Comparison of ENCODE assay signal across 1 cellular context in the genomic region with DNA sequence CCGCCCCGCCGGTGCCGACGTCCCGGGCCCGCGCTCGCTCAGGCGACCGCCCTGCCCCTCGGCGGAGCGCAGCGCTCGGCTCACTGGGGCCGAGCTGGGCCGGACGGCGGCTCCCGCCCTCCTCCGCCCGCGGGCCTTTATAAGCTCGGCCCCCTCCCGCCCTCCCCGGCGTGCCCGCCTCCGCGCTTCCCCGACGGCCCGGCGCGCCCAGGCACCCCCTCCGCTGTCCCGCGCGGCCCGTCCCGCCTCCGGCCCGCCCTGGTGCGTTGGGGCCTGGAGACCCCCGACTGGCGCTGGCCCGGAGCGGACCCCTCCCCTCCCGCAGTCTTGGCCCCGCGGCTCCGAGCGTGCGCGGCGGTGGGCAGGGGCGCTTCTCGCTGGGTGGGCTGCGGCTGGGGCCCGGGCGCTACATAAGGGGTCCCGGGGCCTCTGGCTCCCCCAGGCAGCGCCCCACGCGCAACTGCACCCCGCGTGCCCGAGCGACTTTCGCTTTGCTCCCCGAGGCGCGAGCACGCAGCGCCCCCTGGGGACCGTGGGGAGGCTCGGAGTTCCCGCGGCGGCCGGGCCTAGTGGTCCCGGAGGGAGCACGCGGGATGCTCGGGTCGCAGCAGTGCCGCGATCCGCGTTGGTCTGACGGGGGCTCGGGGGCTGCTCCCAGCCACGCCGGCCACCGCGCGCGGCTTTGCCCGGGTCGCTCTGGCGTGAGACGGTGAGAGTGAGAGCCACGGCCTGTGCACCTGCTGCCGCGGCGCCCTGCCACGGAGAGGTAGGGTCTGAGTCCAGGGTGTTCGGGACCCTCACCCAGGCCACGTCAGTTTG.
TF ChIP-seq lines count a peak whose summit lies in the region.

A gene with protein sequence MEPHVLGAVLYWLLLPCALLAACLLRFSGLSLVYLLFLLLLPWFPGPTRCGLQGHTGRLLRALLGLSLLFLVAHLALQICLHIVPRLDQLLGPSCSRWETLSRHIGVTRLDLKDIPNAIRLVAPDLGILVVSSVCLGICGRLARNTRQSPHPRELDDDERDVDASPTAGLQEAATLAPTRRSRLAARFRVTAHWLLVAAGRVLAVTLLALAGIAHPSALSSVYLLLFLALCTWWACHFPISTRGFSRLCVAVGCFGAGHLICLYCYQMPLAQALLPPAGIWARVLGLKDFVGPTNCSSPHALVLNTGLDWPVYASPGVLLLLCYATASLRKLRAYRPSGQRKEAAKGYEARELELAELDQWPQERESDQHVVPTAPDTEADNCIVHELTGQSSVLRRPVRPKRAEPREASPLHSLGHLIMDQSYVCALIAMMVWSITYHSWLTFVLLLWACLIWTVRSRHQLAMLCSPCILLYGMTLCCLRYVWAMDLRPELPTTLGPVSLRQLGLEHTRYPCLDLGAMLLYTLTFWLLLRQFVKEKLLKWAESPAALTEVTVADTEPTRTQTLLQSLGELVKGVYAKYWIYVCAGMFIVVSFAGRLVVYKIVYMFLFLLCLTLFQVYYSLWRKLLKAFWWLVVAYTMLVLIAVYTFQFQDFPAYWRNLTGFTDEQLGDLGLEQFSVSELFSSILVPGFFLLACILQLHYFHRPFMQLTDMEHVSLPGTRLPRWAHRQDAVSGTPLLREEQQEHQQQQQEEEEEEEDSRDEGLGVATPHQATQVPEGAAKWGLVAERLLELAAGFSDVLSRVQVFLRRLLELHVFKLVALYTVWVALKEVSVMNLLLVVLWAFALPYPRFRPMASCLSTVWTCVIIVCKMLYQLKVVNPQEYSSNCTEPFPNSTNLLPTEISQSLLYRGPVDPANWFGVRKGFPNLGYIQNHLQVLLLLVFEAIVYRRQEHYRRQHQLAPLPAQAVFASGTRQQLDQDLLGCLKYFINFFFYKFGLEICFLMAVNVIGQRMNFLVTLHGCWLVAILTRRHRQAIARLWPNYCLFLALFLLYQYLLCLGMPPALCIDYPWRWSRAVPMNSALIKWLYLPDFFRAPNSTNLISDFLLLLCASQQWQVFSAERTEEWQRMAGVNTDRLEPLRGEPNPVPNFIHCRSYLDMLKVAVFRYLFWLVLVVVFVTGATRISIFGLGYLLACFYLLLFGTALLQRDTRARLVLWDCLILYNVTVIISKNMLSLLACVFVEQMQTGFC (N-terminal part only) (minus strand): TSS at position 115 of the 819 bp plus-strand sequence. CDS start 256 bp downstream, outside the sequence.

TF ChIP-seq in K562, 482 proteins besides CTCF, POLR2A, EP300 and RAD21 (continued from another document and continues in another):
- TF ChIP-seq, protein P1, sequence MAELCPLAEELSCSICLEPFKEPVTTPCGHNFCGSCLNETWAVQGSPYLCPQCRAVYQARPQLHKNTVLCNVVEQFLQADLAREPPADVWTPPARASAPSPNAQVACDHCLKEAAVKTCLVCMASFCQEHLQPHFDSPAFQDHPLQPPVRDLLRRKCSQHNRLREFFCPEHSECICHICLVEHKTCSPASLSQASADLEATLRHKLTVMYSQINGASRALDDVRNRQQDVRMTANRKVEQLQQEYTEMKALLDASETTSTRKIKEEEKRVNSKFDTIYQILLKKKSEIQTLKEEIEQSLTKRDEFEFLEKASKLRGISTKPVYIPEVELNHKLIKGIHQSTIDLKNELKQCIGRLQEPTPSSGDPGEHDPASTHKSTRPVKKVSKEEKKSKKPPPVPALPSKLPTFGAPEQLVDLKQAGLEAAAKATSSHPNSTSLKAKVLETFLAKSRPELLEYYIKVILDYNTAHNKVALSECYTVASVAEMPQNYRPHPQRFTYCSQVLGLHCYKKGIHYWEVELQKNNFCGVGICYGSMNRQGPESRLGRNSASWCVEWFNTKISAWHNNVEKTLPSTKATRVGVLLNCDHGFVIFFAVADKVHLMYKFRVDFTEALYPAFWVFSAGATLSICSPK (IDR thresholded peaks at IDR 0.05; ENCODE audit: borderline replicate concordance) = no peak
- TF ChIP-seq, protein P2, sequence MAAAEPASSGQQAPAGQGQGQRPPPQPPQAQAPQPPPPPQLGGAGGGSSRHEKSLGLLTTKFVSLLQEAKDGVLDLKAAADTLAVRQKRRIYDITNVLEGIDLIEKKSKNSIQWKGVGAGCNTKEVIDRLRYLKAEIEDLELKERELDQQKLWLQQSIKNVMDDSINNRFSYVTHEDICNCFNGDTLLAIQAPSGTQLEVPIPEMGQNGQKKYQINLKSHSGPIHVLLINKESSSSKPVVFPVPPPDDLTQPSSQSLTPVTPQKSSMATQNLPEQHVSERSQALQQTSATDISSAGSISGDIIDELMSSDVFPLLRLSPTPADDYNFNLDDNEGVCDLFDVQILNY (CRISPR knock-in tag; IDR thresholded peaks at IDR 0.05) = peak; percentile 72; the same call in 1 of the 2 replicates
- no peak for TF ChIP-seq MYBL2 (IDR thresholded peaks at IDR 0.05; ENCODE audit: low read depth)
- TF ChIP-seq MYBL2 (CRISPR knock-in tag; IDR thresholded peaks at IDR 0.05; ENCODE audit: borderline replicate concordance) = no peak
- peak; percentile 99 for TF ChIP-seq GATAD2A (IDR thresholded peaks at IDR 0.05)
- no peak for TF ChIP-seq IFI16 (CRISPR knock-in tag; IDR thresholded peaks at IDR 0.05)
- no peak for TF ChIP-seq ILK (tag; IDR thresholded peaks at IDR 0.05; ENCODE audit: borderline replicate concordance, low read depth)
- TF ChIP-seq YY1 (IDR thresholded peaks at IDR 0.05; ENCODE audit: borderline replicate concordance in 1 of 3, control insufficient read depth in 1 of 3, extremely low read depth in 1 of 3, insufficient read depth in 3 of 3, insufficient read length in 1 of 3, insufficient replicate concordance in 2 of 3, low read depth in 1 of 3, low read length in 2 of 3) = peak in 2 of 3 experiments; percentile 46 to 48
- no peak for TF ChIP-seq NFE2 (IDR thresholded peaks at IDR 0.05; ENCODE audit: low read depth)
- TF ChIP-seq TSC22D4 (tag; IDR thresholded peaks at IDR 0.05) = no peak
- TF ChIP-seq, protein P3, sequence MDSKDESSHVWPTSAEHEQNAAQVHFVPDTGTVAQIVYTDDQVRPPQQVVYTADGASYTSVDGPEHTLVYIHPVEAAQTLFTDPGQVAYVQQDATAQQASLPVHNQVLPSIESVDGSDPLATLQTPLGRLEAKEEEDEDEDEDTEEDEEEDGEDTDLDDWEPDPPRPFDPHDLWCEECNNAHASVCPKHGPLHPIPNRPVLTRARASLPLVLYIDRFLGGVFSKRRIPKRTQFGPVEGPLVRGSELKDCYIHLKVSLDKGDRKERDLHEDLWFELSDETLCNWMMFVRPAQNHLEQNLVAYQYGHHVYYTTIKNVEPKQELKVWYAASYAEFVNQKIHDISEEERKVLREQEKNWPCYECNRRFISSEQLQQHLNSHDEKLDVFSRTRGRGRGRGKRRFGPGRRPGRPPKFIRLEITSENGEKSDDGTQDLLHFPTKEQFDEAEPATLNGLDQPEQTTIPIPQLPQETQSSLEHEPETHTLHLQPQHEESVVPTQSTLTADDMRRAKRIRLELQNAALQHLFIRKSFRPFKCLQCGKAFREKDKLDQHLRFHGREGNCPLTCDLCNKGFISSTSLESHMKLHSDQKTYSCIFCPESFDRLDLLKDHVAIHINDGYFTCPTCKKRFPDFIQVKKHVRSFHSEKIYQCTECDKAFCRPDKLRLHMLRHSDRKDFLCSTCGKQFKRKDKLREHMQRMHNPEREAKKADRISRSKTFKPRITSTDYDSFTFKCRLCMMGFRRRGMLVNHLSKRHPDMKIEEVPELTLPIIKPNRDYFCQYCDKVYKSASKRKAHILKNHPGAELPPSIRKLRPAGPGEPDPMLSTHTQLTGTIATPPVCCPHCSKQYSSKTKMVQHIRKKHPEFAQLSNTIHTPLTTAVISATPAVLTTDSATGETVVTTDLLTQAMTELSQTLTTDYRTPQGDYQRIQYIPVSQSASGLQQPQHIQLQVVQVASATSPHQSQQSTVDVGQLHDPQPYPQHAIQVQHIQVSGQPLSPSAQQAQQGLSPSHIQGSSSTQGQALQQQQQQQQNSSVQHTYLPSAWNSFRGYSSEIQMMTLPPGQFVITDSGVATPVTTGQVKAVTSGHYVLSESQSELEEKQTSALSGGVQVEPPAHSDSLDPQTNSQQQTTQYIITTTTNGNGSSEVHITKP (IDR thresholded peaks at IDR 0.05; ENCODE audit: partially characterized antibody) = peak; percentile 45
- TF ChIP-seq KLF6 (CRISPR knock-in tag; IDR thresholded peaks at IDR 0.05; ENCODE audit: borderline replicate concordance) = no peak
- no peak for TF ChIP-seq SMARCB1 (IDR thresholded peaks at IDR 0.05; ENCODE audit: insufficient read length, low read depth)
- TF ChIP-seq ZFP36 (IDR thresholded peaks at IDR 0.05; ENCODE audit: low read depth, low read length, partially characterized antibody) = no peak
- TF ChIP-seq ZFP30 (CRISPR knock-in tag; IDR thresholded peaks at IDR 0.05; ENCODE audit: borderline replicate concordance) = no peak
- no peak for TF ChIP-seq SREBF2 (CRISPR knock-in tag; IDR thresholded peaks at IDR 0.05)
- TF ChIP-seq TAF1 (IDR thresholded peaks at IDR 0.05; ENCODE audit: control insufficient read depth, extremely low read depth, insufficient read depth, low read length, severe bottlenecking) = peak; percentile 62
- no peak for TF ChIP-seq KHSRP (IDR thresholded peaks at IDR 0.05)
- TF ChIP-seq, protein P4, sequence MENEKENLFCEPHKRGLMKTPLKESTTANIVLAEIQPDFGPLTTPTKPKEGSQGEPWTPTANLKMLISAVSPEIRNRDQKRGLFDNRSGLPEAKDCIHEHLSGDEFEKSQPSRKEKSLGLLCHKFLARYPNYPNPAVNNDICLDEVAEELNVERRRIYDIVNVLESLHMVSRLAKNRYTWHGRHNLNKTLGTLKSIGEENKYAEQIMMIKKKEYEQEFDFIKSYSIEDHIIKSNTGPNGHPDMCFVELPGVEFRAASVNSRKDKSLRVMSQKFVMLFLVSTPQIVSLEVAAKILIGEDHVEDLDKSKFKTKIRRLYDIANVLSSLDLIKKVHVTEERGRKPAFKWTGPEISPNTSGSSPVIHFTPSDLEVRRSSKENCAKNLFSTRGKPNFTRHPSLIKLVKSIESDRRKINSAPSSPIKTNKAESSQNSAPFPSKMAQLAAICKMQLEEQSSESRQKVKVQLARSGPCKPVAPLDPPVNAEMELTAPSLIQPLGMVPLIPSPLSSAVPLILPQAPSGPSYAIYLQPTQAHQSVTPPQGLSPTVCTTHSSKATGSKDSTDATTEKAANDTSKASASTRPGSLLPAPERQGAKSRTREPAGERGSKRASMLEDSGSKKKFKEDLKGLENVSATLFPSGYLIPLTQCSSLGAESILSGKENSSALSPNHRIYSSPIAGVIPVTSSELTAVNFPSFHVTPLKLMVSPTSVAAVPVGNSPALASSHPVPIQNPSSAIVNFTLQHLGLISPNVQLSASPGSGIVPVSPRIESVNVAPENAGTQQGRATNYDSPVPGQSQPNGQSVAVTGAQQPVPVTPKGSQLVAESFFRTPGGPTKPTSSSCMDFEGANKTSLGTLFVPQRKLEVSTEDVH (IDR thresholded peaks at IDR 0.05; ENCODE audit: low read depth, partially characterized antibody) = no peak
- TF ChIP-seq ZBTB17 (CRISPR knock-in tag; IDR thresholded peaks at IDR 0.05) = no peak
- no peak for TF ChIP-seq TFAM (CRISPR knock-in tag; conservative IDR thresholded peaks at IDR 0.05)
- TF ChIP-seq SMARCE1 (IDR thresholded peaks at IDR 0.05) = no peak
- TF ChIP-seq, protein P5, sequence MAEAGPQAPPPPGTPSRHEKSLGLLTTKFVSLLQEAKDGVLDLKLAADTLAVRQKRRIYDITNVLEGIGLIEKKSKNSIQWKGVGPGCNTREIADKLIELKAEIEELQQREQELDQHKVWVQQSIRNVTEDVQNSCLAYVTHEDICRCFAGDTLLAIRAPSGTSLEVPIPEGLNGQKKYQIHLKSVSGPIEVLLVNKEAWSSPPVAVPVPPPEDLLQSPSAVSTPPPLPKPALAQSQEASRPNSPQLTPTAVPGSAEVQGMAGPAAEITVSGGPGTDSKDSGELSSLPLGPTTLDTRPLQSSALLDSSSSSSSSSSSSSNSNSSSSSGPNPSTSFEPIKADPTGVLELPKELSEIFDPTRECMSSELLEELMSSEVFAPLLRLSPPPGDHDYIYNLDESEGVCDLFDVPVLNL (CRISPR knock-in tag; IDR thresholded peaks at IDR 0.05; ENCODE audit: low read depth) = peak; percentile 85
- TF ChIP-seq ZNF253 (CRISPR knock-in tag; conservative IDR thresholded peaks at IDR 0.05) = no peak
- TF ChIP-seq STAT5A (IDR thresholded peaks at IDR 0.05; ENCODE audit: borderline replicate concordance, low read length) = no peak
- TF ChIP-seq, protein P6, sequence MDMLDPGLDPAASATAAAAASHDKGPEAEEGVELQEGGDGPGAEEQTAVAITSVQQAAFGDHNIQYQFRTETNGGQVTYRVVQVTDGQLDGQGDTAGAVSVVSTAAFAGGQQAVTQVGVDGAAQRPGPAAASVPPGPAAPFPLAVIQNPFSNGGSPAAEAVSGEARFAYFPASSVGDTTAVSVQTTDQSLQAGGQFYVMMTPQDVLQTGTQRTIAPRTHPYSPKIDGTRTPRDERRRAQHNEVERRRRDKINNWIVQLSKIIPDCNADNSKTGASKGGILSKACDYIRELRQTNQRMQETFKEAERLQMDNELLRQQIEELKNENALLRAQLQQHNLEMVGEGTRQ (CRISPR knock-in tag; IDR thresholded peaks at IDR 0.05) = no peak
- TF ChIP-seq DACH1 (IDR thresholded peaks at IDR 0.05; ENCODE audit: partially characterized antibody) = no peak
- TF ChIP-seq HDAC6 (IDR thresholded peaks at IDR 0.05; ENCODE audit: low read depth, low read length) = no peak
- no peak for TF ChIP-seq ZC3H8 (IDR thresholded peaks at IDR 0.05)
- TF ChIP-seq SUPT5H (IDR thresholded peaks at IDR 0.05) = no peak
- TF ChIP-seq IRF2 (CRISPR knock-in tag; IDR thresholded peaks at IDR 0.05) = peak; percentile 98
- no peak for TF ChIP-seq ZNF583 (CRISPR knock-in tag; IDR thresholded peaks at IDR 0.05)
- no peak for TF ChIP-seq ZNF140 (CRISPR knock-in tag; IDR thresholded peaks at IDR 0.05)
- peak; percentile 49 to 64; a peak in 3 of 4 replicates for TF ChIP-seq NRF1 (conservative IDR thresholded peaks at IDR 0.05 in 1 of 2, IDR thresholded peaks at IDR 0.05 in 1 of 2)
- TF ChIP-seq, protein P7, sequence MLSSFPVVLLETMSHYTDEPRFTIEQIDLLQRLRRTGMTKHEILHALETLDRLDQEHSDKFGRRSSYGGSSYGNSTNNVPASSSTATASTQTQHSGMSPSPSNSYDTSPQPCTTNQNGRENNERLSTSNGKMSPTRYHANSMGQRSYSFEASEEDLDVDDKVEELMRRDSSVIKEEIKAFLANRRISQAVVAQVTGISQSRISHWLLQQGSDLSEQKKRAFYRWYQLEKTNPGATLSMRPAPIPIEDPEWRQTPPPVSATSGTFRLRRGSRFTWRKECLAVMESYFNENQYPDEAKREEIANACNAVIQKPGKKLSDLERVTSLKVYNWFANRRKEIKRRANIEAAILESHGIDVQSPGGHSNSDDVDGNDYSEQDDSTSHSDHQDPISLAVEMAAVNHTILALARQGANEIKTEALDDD (IDR thresholded peaks at IDR 0.05) = no peak
- TF ChIP-seq ZNF175 (CRISPR knock-in tag; IDR thresholded peaks at IDR 0.05; ENCODE audit: low read depth) = no peak
- no peak for TF ChIP-seq FOXA1 (IDR thresholded peaks at IDR 0.05; ENCODE audit: borderline replicate concordance)
- no peak for TF ChIP-seq PTRF (tag; IDR thresholded peaks at IDR 0.05)
- TF ChIP-seq NR2C2 (CRISPR knock-in tag; IDR thresholded peaks at IDR 0.05) = peak; percentile 44; the same call in 1 of the 2 replicates
- no peak; the same call in 1 of the 2 replicates for TF ChIP-seq NR2C2 (tag; IDR thresholded peaks at IDR 0.05)
- TF ChIP-seq, protein P8, sequence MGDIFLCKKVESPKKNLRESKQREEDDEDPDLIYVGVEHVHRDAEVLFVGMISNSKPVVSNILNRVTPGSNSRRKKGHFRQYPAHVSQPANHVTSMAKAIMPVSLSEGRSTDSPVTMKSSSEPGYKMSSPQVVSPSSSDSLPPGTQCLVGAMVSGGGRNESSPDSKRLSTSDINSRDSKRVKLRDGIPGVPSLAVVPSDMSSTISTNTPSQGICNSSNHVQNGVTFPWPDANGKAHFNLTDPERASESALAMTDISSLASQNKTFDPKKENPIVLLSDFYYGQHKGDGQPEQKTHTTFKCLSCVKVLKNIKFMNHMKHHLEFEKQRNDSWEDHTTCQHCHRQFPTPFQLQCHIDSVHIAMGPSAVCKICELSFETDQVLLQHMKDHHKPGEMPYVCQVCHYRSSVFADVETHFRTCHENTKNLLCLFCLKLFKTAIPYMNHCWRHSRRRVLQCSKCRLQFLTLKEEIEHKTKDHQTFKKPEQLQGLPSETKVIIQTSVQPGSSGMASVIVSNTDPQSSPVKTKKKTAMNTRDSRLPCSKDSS (IDR thresholded peaks at IDR 0.05; ENCODE audit: low read depth, partially characterized antibody) = no peak
